In genomic region chr12:68686595-68687521, GRCh38 we compare ENCODE assay signal across 8 cellular contexts. TPM values are rescaled to one million over a fixed set of nuclear protein-coding genes. Genes with fewer than 3 reads are reported as not detected.
DNase-seq lines count a peak whose midpoint lies in the region; ATAC-seq, FAIRE-seq and TF ChIP-seq lines count a peak whose summit lies in the region.

Gene NUP107 (plus strand): TSS chr12:68686978. CDS start chr12:68687066, 88 bp downstream.

- POLR2A ChIA-PET in HepG2 (lab: Yijun Ruan, JAX): interaction anchor here (0.5 kb wide), 1 partner anchor 10 kb away, joined by 3 read pairs; no protein-coding TSS in a partner anchor

- TF ChIP-seq EP300 in HepG2 (IDR thresholded peaks at IDR 0.05; ENCODE audit: low read depth in 2 of 2, low read length in 2 of 2): peak in 1 of 2 experiments; percentile 43; a peak in 2 of 4 replicates
- TF ChIP-seq EP300 in HepG2 (CRISPR knock-in tag; IDR thresholded peaks at IDR 0.05; ENCODE audit: borderline replicate concordance): peak; percentile 61; the same call in 1 of the 2 replicates

- H3K4me3 ChIP-seq in HepG2 (replicated peaks in 1 of 3; ENCODE audit: insufficient read depth in 1 of 3, low read depth in 2 of 3, low read length in 3 of 3): peak within 1 kb of the TSS; percentile 75 to 93 (median 92)

- peak within 1 kb of the TSS; percentile 89 for H3K4me2 ChIP-seq in HepG2 (ENCODE audit: low read depth, low read length)

- H3K79me2 ChIP-seq in HepG2 (ENCODE audit: insufficient read depth, low read length): peaks cover 32% of the 10 kb centered on the region

- peak within 1 kb of the TSS; percentile 92 for H2AFZ ChIP-seq in HepG2 (ENCODE audit: low read length)

- TSS peak; percentile 76 for BruUV-seq in HepG2 (replicated peaks; lab: Mats Ljungman, UMichigan)

- ATAC-seq in GM19395 (IDR thresholded peaks at IDR 0.05; ENCODE audit: unreplicated experiment) (peak; percentile 97), HG03565 (IDR thresholded peaks at IDR 0.05; ENCODE audit: unreplicated experiment) (peak; percentile 98), HepG2 (peak; percentile 98)

- peak; percentile 7; the same call in 1 of the 2 replicates for TF ChIP-seq RAD21 in HepG2 (CRISPR knock-in tag; IDR thresholded peaks at IDR 0.05)

- peaks cover 4 to 16% of the 10 kb centered on the region in 2 experiments; a peak in 4 of 5 replicates for H3K36me3 ChIP-seq in HepG2 (replicated peaks in 1 of 2; ENCODE audit: control insufficient read depth in 1 of 2, insufficient read depth in 2 of 2, low read length in 2 of 2)

- H4K20me1 ChIP-seq in HepG2 (ENCODE audit: insufficient read depth, low read length): no peaks in the 10 kb centered on the region

- peak; percentile 70 to 89 for TF ChIP-seq POLR2A in HepG2 (IDR thresholded peaks at IDR 0.05; ENCODE audit: insufficient read depth in 1 of 2, low read depth in 2 of 2, low read length in 2 of 2)

- peak; percentile 99 for DNase-seq in NCI-H774 (lab: John Stamatoyannopoulos, UW)
- peak; percentile 98 to 99 for DNase-seq in activated CD4-positive, alpha-beta T cell treated with anti-CD3 and anti-CD28 coated beads, Interleukin-2, amount 50 U/mL, for 48 hours
- DNase-seq in dermis microvascular lymphatic vessel endothelial cell (ENCODE audit: low read depth in 2 of 2): peak; percentile 99
- DNase-seq in HepG2 (ENCODE audit: low spot score): peak; percentile 99
- peak; percentile 97 for DNase-seq in stimulated activated CD4-positive, alpha-beta T cell treated with anti-CD3 and anti-CD28 coated beads, Interleukin-4, amount 100 ng/mL, for 1 hour

- peaks cover 27% of the 10 kb centered on the region for H3K4me1 ChIP-seq in HepG2 (ENCODE audit: insufficient read depth, low read length)

- WGBS in HepG2 (ENCODE audit: low lambda C conversion rate): under 1% methylated on average over 22 of the region's 44 CpGs

- no peaks in the 10 kb centered on the region for H3K9me3 ChIP-seq in HepG2 (ENCODE audit: low read length)

- FAIRE-seq in HepG2 (lab: Jason Lieb, UNC): peak; percentile 98

- no peak for TF ChIP-seq CTCF in C4-2B (conservative IDR thresholded peaks at IDR 0.05)
- TF ChIP-seq CTCF in HepG2 (CRISPR knock-in tag; IDR thresholded peaks at IDR 0.05): 0 out of 2 replicates have a peak, but pooled peaks have one; percentile 10

- H3K27me3 ChIP-seq in HepG2 (ENCODE audit: control insufficient read depth in 1 of 2, insufficient read depth in 2 of 2, low read length in 2 of 2): no peaks in the 10 kb centered on the region; a peak in 2 of 5 replicates

- CTCF ChIA-PET in HepG2 (lab: Yijun Ruan, JAX; ENCODE audit: low intra/inter-chr PET ratio, low total read pairs): no interaction called here

- peak within 1 kb of the TSS; percentile 88 for H3K9ac ChIP-seq in HepG2 (ENCODE audit: insufficient read depth, low read depth, low read length)

- intact Hi-C loops in HepG2 (cut with micrococcal nuclease; ENCODE audit: unreplicated experiment): loop anchor here (1.0 to 2.0 kb wide), 2 partner anchors 76 to 100 kb away; partner anchors contain the start of gene RAP1B

- H3K27ac ChIP-seq in C4-2B (peak within 1 kb of the TSS; percentile 77), HepG2 (ENCODE audit: extremely low read length, insufficient read depth, low read length) (peak within 1 kb of the TSS; percentile 80)

- in situ Hi-C loops in HepG2 (cut with HindIII; ENCODE audit: extremely low pct_ligation_motif_present, low pct_unique_long_range_greater_than_20kb): loop anchor here (10.0 kb wide), 1 partner anchor 342 kb away; no protein-coding TSS in a partner anchor

TF ChIP-seq in HepG2, 621 proteins besides CTCF, POLR2A, EP300 and RAD21 (continues in another document):
- peak; percentile 68; the same call in 1 of the 2 replicates for TF ChIP-seq ZNF563 (CRISPR knock-in tag; IDR thresholded peaks at IDR 0.05)
- TF ChIP-seq TBX3 (IDR thresholded peaks at IDR 0.05; ENCODE audit: borderline replicate concordance): 0 out of 2 replicates have a peak, but pooled peaks have one; percentile 9
- 0 out of 2 replicates have a peak, but pooled peaks have one; percentile 42 for TF ChIP-seq SP2 (CRISPR knock-in tag; IDR thresholded peaks at IDR 0.05)
- TF ChIP-seq, protein P1, sequence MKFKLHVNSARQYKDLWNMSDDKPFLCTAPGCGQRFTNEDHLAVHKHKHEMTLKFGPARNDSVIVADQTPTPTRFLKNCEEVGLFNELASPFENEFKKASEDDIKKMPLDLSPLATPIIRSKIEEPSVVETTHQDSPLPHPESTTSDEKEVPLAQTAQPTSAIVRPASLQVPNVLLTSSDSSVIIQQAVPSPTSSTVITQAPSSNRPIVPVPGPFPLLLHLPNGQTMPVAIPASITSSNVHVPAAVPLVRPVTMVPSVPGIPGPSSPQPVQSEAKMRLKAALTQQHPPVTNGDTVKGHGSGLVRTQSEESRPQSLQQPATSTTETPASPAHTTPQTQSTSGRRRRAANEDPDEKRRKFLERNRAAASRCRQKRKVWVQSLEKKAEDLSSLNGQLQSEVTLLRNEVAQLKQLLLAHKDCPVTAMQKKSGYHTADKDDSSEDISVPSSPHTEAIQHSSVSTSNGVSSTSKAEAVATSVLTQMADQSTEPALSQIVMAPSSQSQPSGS (CRISPR knock-in tag; IDR thresholded peaks at IDR 0.05): peak; percentile 88; the same call in 1 of the 2 replicates
- TF ChIP-seq ZNF564 (CRISPR knock-in tag; IDR thresholded peaks at IDR 0.05): no peak
- TF ChIP-seq ZNF510 (CRISPR knock-in tag; IDR thresholded peaks at IDR 0.05; ENCODE audit: low read depth): no peak
- peak; percentile 98 for TF ChIP-seq ELF3 (CRISPR knock-in tag; IDR thresholded peaks at IDR 0.05)
- TF ChIP-seq ZNF432 (CRISPR knock-in tag; IDR thresholded peaks at IDR 0.05; ENCODE audit: borderline replicate concordance): no peak
- TF ChIP-seq HNRNPK (IDR thresholded peaks at IDR 0.05; ENCODE audit: low read depth, low read length, poor library complexity, severe bottlenecking): no peak
- TF ChIP-seq HNF1B (CRISPR knock-in tag; IDR thresholded peaks at IDR 0.05): peak; percentile 96
- TF ChIP-seq, protein P2, sequence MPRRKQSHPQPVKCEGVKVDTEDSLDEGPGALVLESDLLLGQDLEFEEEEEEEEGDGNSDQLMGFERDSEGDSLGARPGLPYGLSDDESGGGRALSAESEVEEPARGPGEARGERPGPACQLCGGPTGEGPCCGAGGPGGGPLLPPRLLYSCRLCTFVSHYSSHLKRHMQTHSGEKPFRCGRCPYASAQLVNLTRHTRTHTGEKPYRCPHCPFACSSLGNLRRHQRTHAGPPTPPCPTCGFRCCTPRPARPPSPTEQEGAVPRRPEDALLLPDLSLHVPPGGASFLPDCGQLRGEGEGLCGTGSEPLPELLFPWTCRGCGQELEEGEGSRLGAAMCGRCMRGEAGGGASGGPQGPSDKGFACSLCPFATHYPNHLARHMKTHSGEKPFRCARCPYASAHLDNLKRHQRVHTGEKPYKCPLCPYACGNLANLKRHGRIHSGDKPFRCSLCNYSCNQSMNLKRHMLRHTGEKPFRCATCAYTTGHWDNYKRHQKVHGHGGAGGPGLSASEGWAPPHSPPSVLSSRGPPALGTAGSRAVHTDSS (CRISPR knock-in tag; conservative IDR thresholded peaks at IDR 0.05): no peak
- TF ChIP-seq ZNF441 (CRISPR knock-in tag; IDR thresholded peaks at IDR 0.05; ENCODE audit: borderline replicate concordance): peak; percentile 54

RNA-seq across cellular contexts. Expression of gene NUP107, which starts in this region (rescaled TPM):
- total RNA-seq in dermis microvascular lymphatic vessel endothelial cell (42.2 and 44.3 TPM in 2 replicates), HepG2 (2016; rRNA removed; fragmentation: Illumina TruSeq; extraction: Trizol) (100 and 125 TPM in 2 replicates)
- total RNA-seq in HepG2 (2016; cell fraction: cytosol; rRNA removed; fragmentation: Illumina TruSeq; extraction: Trizol; ENCODE audit: low read depth): 25.1 and 25.6 TPM in 2 replicates
- total RNA-seq in HepG2 (2016; cell fraction: insoluble cytoplasmic fraction; rRNA removed; fragmentation: Illumina TruSeq; extraction: Trizol): 97.0 and 127 TPM in 2 replicates
- 19.8 and 25.3 TPM in 2 replicates for total RNA-seq in HepG2 (2016; cell fraction: membrane; rRNA removed; fragmentation: Illumina TruSeq; extraction: Trizol)
- total RNA-seq in HepG2 (2016; cell fraction: nucleus; rRNA removed; fragmentation: Illumina TruSeq; extraction: Trizol): 109 and 116 TPM in 2 replicates
- 42.2 and 54.7 TPM in 2 replicates for polyA plus RNA-seq in HepG2 (2011; rRNA removed)
- polyA plus RNA-seq in HepG2 (2011; cell fraction: cytosol; rRNA removed): 13.5 and 14.0 TPM in 2 replicates
- 87.7 and 98.0 TPM in 2 replicates for polyA plus RNA-seq in HepG2 (2011; cell fraction: nucleus; rRNA removed)
- polyA plus RNA-seq in HepG2 (2012): 37.1 and 46.0 TPM in 2 replicates
- polyA plus RNA-seq in HepG2 (2016; cell fraction: cytosol; fragmentation: Illumina TruSeq; extraction: Trizol; ENCODE audit: low read depth): 2.6 and 2.8 TPM in 2 replicates
- 66.1 and 68.1 TPM in 2 replicates for polyA plus RNA-seq in HepG2 (2016; cell fraction: insoluble cytoplasmic fraction; fragmentation: Illumina TruSeq; extraction: Trizol; ENCODE audit: low read depth)
- 3.8 and 5.3 TPM in 2 replicates for polyA plus RNA-seq in HepG2 (2016; cell fraction: membrane; fragmentation: Illumina TruSeq; extraction: Trizol; ENCODE audit: low read depth)
- 137 and 147 TPM in 2 replicates for polyA plus RNA-seq in HepG2 (2016; cell fraction: nucleus; fragmentation: Illumina TruSeq; extraction: Trizol; ENCODE audit: insufficient read depth, low read depth)
- 17.0 and 57.8 TPM in 2 replicates for polyA minus RNA-seq in HepG2 (2011; rRNA and poly(A)+ RNA removed; ENCODE audit: low replicate concordance)
- polyA minus RNA-seq in HepG2 (2011; cell fraction: cytosol; rRNA and poly(A)+ RNA removed): 22.0 and 22.8 TPM in 2 replicates
- 112 and 123 TPM in 2 replicates for polyA minus RNA-seq in HepG2 (2011; cell fraction: nucleus; rRNA and poly(A)+ RNA removed)

Comparison
In these comparisons a context has a peak if more than half of its experiments do, and no peak if none do; other contexts are left out.
1. Peak in every context shown above with its lines: DNase-seq, ATAC-seq, H3K4me3 ChIP-seq and H3K27ac ChIP-seq.